ENCODE assay signal across 8 cellular contexts in genomic region chr19:45638930-45639729, GRCh38. TPM values are rescaled to one million over a fixed set of nuclear protein-coding genes. Genes with fewer than 3 reads are reported as not detected.
A peak's percentile ranks its signal among the peaks of the same experiment; 100 is the strongest.
DNase-seq lines count a peak whose midpoint lies in the region; ATAC-seq, FAIRE-seq and TF ChIP-seq lines count a peak whose summit lies in the region.

EML2 (minus strand) TSS chr19:45639397; CDS start chr19:45639376, 21 bp downstream.

- 0 to 3% (median 2%) methylated on average over 46 to 52 of the region's 52 CpGs for WGBS in small intestine, 3 donors

- peak; percentile 27 for ATAC-seq in CD4-positive, alpha-beta T cell (ENCODE audit: poor library complexity)
- peak; percentile 25 for ATAC-seq in HG02678 (IDR thresholded peaks at IDR 0.05; ENCODE audit: unreplicated experiment)
- ATAC-seq in T-helper 17 cell = no peak
- ATAC-seq in GM18861 (IDR thresholded peaks at IDR 0.05; ENCODE audit: unreplicated experiment) = no peak
- ATAC-seq in GM21367 (IDR thresholded peaks at IDR 0.05; ENCODE audit: unreplicated experiment) = no peak

- no peaks in the 10 kb centered on the region for H3K27me3 ChIP-seq in CD4-positive, alpha-beta T cell (ENCODE audit: control insufficient read depth, insufficient read depth, low read length)
- H3K27me3 ChIP-seq in iPS-18a (ENCODE audit: control insufficient read depth, insufficient read depth, low read length) (peaks cover 13% of the 10 kb centered on the region), small intestine (ENCODE audit: control insufficient read depth in 2 of 2, insufficient read depth in 2 of 2, low read length in 2 of 2) (no peaks in the 10 kb centered on the region)

- FAIRE-seq in small intestine (lab: Jason Lieb, UNC) = no peak

- peak within 1 kb of the TSS; percentile 89 for H3K27ac Mint-ChIP-seq in CD4-positive, alpha-beta T cell
- peak within 1 kb of the TSS; percentile 93 for H3K27ac Mint-ChIP-seq in T-helper 17 cell

- H3K36me3 Mint-ChIP-seq in CD4-positive, alpha-beta T cell (ENCODE audit: low read depth) = peaks cover 6% of the 10 kb centered on the region
- no peaks in the 10 kb centered on the region for H3K36me3 Mint-ChIP-seq in T-helper 17 cell (ENCODE audit: low read depth)

- no peak within 1 kb of the TSS for H3K9ac ChIP-seq in iPS-18a (ENCODE audit: low read length)

- DNase-seq in CD4-positive, alpha-beta T cell = peak in 9 of 10 experiments; percentile 19 to 64 (median 47)
- DNase-seq in T-helper 17 cell = peak; percentile 32 to 55 (median 44)
- DNase-seq in astrocyte of the spinal cord (ENCODE audit: low read depth, low spot score) = peak; percentile 28
- DNase-seq in small intestine = peak; percentile 66

- CTCF ChIA-PET in CD4-positive, alpha-beta T cell (lab: Charles Lee) = interaction anchor here (1.0 kb wide), 1 partner anchor 8 kb away, joined by 3 read pairs; no protein-coding TSS in a partner anchor

- H3K36me3 ChIP-seq in iPS-18a (ENCODE audit: control insufficient read depth, low read depth, low read length) = no peaks in the 10 kb centered on the region
- H3K36me3 ChIP-seq in small intestine (ENCODE audit: control insufficient read depth in 2 of 2, insufficient read depth in 2 of 2, low read length in 2 of 2) = no peaks in the 10 kb centered on the region

- H3K4me3 ChIP-seq in astrocyte of the spinal cord (ENCODE audit: low read depth, low read length) = peak within 1 kb of the TSS; percentile 75
- H3K4me3 ChIP-seq in iPS-18a (ENCODE audit: low read length) = peak within 1 kb of the TSS; percentile 62
- H3K4me3 ChIP-seq in small intestine (ENCODE audit: low read depth in 1 of 2, low read length in 2 of 2) = peak within 1 kb of the TSS; percentile 55 to 62

- H3K9me3 Mint-ChIP-seq in CD4-positive, alpha-beta T cell = no peaks in the 10 kb centered on the region

- intact Hi-C loops in CD4-positive, alpha-beta T cell (cut with DNase I, micrococcal nuclease) = no loop called here

- H3K27me3 Mint-ChIP-seq in CD4-positive, alpha-beta T cell = no peaks in the 10 kb centered on the region
- H3K27me3 Mint-ChIP-seq in T-helper 17 cell = no peaks in the 10 kb centered on the region

- peaks cover 46% of the 10 kb centered on the region for H3K4me1 Mint-ChIP-seq in CD4-positive, alpha-beta T cell (ENCODE audit: low read depth)
- peaks cover 30% of the 10 kb centered on the region for H3K4me1 Mint-ChIP-seq in T-helper 17 cell

- no peak within 1 kb of the TSS for H3K27ac ChIP-seq in CD4-positive, alpha-beta T cell (ENCODE audit: low read depth, low read length)
- H3K27ac ChIP-seq in iPS-18a (ENCODE audit: low read length) (no peak within 1 kb of the TSS), small intestine (ENCODE audit: low read depth in 1 of 2, low read length in 1 of 2) (peak within 1 kb of the TSS; percentile 42 to 47)

- peak within 1 kb of the TSS; percentile 93 for H3K4me3 Mint-ChIP-seq in CD4-positive, alpha-beta T cell
- peak within 1 kb of the TSS; percentile 94 for H3K4me3 Mint-ChIP-seq in T-helper 17 cell

- peaks cover 11% of the 10 kb centered on the region for H3K4me1 ChIP-seq in iPS-18a (ENCODE audit: control insufficient read depth, low read depth, low read length)
- H3K4me1 ChIP-seq in small intestine (ENCODE audit: control insufficient read depth in 2 of 2, insufficient read depth in 1 of 2, low read depth in 1 of 2, low read length in 1 of 2) = peaks cover 0 to 6% of the 10 kb centered on the region in 2 donors

- TF ChIP-seq CTCF in CD4-positive, alpha-beta T cell (IDR thresholded peaks at IDR 0.05) = peak; percentile 32
- peak; percentile 34 for TF ChIP-seq CTCF in astrocyte of the spinal cord (IDR thresholded peaks at IDR 0.05; ENCODE audit: low read depth, low read length)

- in situ Hi-C loops in astrocyte of the spinal cord (cut with HindIII; ENCODE audit: low sequenced_read_pairs) = no loop called here

- H3K9me3 ChIP-seq in CD4-positive, alpha-beta T cell (ENCODE audit: control insufficient read depth, low read length) = no peaks in the 10 kb centered on the region
- H3K9me3 ChIP-seq in T-helper 17 cell (ENCODE audit: control insufficient read depth, low read length, poor library complexity, severe bottlenecking) (no peaks in the 10 kb centered on the region), iPS-18a (ENCODE audit: control insufficient read depth, low read depth, low read length) (no peaks in the 10 kb centered on the region), small intestine (ENCODE audit: control insufficient read depth, low read depth) (no peaks in the 10 kb centered on the region)

- POLR2A ChIA-PET in CD4-positive, alpha-beta T cell (lab: Charles Lee) = interaction anchor here (0.7 to 1.2 kb wide), 4 partner anchors 12 to 131 kb away, joined by 3 to 7 read pairs (median 4); partner anchors contain the start of gene OPA3

RNA-seq across cellular contexts. Expression of gene EML2, which starts in this region (rescaled TPM):
- 10 to 100 TPM; 29.2 to 30.4 TPM for total RNA-seq in CD4-positive, alpha-beta T cell
- total RNA-seq in T-helper 17 cell = 10 to 100 TPM; 58.1 to 61.2 TPM
- 10 to 100 TPM; 18.9 to 39.9 (median 20.8) TPM for polyA plus RNA-seq in small intestine

Comparison
In these comparisons a context has a peak if more than half of its experiments do, and no peak if none do; other contexts are left out.
1. ATAC-seq: peak in CD4-positive, alpha-beta T cell (single experiment) and HG02678 (single experiment); none in T-helper 17 cell (single experiment), GM18861 (single experiment) and GM21367 (single experiment).
2. H3K27ac ChIP-seq: peak in small intestine (2 of 2); none in CD4-positive, alpha-beta T cell (single experiment) and iPS-18a (single experiment).
3. Peak in every context shown above with its lines, with median percentiles within 50 percentile points of each other: DNase-seq and H3K4me3 ChIP-seq.